Comparison of ENCODE assay signal across 1 cellular context in the genomic region with DNA sequence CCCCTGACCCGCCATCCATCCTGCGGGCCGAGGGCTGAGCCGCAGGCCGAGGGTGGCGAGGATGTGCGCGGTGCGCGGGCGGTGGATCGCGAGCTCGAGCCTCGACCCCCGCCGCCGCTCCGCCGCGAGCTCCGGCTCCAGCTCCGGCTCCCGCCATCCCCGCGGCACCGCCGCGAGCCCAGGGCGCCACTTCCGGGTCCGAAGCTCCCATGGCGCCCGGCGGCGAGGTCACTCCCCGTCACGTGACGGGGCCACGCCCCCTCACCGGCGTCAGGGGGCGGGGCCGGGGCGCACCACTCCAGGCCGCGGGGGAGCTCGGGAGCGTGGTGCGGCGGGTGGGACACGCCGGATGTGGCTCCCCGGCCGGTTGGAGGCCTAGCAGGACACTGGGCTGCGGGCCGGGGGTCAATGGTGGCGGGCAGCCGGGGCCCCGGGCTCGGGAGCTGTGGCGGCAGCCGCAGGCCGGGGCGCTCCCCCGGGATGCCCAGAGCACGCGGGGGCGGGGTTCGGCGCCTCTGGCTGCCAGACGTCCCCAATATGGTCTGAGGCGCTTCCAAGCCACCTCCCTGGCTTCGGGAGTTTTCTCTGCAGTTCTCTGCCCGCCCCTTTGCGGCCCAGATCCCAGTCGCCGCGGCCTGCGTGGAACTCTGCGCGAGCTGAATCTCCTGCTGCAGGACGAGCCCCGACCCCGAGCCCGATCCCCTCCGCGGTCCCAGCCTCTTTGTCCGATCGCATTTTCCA.
A peak's percentile ranks its signal among the peaks of the same experiment; 100 is the strongest.
TF ChIP-seq lines count a peak whose summit lies in the region.

A gene with protein sequence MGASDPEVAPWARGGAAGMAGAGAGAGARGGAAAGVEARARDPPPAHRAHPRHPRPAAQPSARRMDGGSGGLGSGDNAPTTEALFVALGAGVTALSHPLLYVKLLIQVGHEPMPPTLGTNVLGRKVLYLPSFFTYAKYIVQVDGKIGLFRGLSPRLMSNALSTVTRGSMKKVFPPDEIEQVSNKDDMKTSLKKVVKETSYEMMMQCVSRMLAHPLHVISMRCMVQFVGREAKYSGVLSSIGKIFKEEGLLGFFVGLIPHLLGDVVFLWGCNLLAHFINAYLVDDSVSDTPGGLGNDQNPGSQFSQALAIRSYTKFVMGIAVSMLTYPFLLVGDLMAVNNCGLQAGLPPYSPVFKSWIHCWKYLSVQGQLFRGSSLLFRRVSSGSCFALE (minus strand): TSS at position 234 of the 741 bp plus-strand sequence. CDS start 23 bp downstream, at position 211.

TF ChIP-seq in HepG2, 621 proteins besides CTCF, POLR2A, EP300 and RAD21 (continued from another document and continues in another):
- no peak for TF ChIP-seq ZNF710 (CRISPR knock-in tag; IDR thresholded peaks at IDR 0.05; ENCODE audit: borderline replicate concordance)
- peak; percentile 90 for TF ChIP-seq GABPB1 (CRISPR knock-in tag; IDR thresholded peaks at IDR 0.05)
- TF ChIP-seq HBP1 (CRISPR knock-in tag; IDR thresholded peaks at IDR 0.05; ENCODE audit: low read depth) = no peak
- TF ChIP-seq, protein P1, sequence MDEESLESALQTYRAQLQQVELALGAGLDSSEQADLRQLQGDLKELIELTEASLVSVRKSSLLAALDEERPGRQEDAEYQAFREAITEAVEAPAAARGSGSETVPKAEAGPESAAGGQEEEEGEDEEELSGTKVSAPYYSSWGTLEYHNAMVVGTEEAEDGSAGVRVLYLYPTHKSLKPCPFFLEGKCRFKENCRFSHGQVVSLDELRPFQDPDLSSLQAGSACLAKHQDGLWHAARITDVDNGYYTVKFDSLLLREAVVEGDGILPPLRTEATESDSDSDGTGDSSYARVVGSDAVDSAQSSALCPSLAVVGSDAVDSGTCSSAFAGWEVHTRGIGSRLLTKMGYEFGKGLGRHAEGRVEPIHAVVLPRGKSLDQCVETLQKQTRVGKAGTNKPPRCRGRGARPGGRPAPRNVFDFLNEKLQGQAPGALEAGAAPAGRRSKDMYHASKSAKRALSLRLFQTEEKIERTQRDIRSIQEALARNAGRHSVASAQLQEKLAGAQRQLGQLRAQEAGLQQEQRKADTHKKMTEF (CRISPR knock-in tag; IDR thresholded peaks at IDR 0.05) = peak; percentile 95
- TF ChIP-seq ARNT (IDR thresholded peaks at IDR 0.05) = no peak
- peak; percentile 75; the same call in 1 of the 2 replicates for TF ChIP-seq KLF12 (CRISPR knock-in tag; IDR thresholded peaks at IDR 0.05; ENCODE audit: borderline replicate concordance)
- TF ChIP-seq ZNF564 (CRISPR knock-in tag; IDR thresholded peaks at IDR 0.05) = peak; percentile 14; the same call in 1 of the 2 replicates
- TF ChIP-seq ZNF776 (CRISPR knock-in tag; IDR thresholded peaks at IDR 0.05) = peak; percentile 74; the same call in 1 of the 2 replicates
- TF ChIP-seq ZNF451 (CRISPR knock-in tag; IDR thresholded peaks at IDR 0.05) = peak; percentile 97; the same call in 1 of the 2 replicates
- no peak for TF ChIP-seq ZMYM3 (CRISPR knock-in tag; IDR thresholded peaks at IDR 0.05)
- peak; percentile 65; the same call in 1 of the 2 replicates for TF ChIP-seq ZSCAN20 (CRISPR knock-in tag; IDR thresholded peaks at IDR 0.05; ENCODE audit: borderline replicate concordance)
- no peak for TF ChIP-seq NPAS2 (CRISPR knock-in tag; IDR thresholded peaks at IDR 0.05; ENCODE audit: borderline replicate concordance)
- TF ChIP-seq ZMYM4 (CRISPR knock-in tag; IDR thresholded peaks at IDR 0.05) = peak; percentile 87
- TF ChIP-seq NFAT5 (CRISPR knock-in tag; IDR thresholded peaks at IDR 0.05) = 0 out of 2 replicates have a peak, but pooled peaks have one; percentile 52
- TF ChIP-seq DMAP1 (CRISPR knock-in tag; IDR thresholded peaks at IDR 0.05) = peak; percentile 42; the same call in 1 of the 2 replicates
- no peak; the same call in 1 of the 2 replicates for TF ChIP-seq RARG (CRISPR knock-in tag; IDR thresholded peaks at IDR 0.05; ENCODE audit: low read depth)
- TF ChIP-seq, protein P2, sequence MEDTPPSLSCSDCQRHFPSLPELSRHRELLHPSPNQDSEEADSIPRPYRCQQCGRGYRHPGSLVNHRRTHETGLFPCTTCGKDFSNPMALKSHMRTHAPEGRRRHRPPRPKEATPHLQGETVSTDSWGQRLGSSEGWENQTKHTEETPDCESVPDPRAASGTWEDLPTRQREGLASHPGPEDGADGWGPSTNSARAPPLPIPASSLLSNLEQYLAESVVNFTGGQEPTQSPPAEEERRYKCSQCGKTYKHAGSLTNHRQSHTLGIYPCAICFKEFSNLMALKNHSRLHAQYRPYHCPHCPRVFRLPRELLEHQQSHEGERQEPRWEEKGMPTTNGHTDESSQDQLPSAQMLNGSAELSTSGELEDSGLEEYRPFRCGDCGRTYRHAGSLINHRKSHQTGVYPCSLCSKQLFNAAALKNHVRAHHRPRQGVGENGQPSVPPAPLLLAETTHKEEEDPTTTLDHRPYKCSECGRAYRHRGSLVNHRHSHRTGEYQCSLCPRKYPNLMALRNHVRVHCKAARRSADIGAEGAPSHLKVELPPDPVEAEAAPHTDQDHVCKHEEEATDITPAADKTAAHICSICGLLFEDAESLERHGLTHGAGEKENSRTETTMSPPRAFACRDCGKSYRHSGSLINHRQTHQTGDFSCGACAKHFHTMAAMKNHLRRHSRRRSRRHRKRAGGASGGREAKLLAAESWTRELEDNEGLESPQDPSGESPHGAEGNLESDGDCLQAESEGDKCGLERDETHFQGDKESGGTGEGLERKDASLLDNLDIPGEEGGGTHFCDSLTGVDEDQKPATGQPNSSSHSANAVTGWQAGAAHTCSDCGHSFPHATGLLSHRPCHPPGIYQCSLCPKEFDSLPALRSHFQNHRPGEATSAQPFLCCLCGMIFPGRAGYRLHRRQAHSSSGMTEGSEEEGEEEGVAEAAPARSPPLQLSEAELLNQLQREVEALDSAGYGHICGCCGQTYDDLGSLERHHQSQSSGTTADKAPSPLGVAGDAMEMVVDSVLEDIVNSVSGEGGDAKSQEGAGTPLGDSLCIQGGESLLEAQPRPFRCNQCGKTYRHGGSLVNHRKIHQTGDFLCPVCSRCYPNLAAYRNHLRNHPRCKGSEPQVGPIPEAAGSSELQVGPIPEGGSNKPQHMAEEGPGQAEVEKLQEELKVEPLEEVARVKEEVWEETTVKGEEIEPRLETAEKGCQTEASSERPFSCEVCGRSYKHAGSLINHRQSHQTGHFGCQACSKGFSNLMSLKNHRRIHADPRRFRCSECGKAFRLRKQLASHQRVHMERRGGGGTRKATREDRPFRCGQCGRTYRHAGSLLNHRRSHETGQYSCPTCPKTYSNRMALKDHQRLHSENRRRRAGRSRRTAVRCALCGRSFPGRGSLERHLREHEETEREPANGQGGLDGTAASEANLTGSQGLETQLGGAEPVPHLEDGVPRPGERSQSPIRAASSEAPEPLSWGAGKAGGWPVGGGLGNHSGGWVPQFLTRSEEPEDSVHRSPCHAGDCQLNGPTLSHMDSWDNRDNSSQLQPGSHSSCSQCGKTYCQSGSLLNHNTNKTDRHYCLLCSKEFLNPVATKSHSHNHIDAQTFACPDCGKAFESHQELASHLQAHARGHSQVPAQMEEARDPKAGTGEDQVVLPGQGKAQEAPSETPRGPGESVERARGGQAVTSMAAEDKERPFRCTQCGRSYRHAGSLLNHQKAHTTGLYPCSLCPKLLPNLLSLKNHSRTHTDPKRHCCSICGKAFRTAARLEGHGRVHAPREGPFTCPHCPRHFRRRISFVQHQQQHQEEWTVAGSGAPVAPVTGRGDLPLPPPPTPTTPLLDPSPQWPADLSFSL (CRISPR knock-in tag; IDR thresholded peaks at IDR 0.05) = no peak
- TF ChIP-seq RFXAP (CRISPR knock-in tag; IDR thresholded peaks at IDR 0.05; ENCODE audit: borderline replicate concordance) = 0 out of 2 replicates have a peak, but pooled peaks have one; percentile 71
- peak; percentile 64; the same call in 1 of the 2 replicates for TF ChIP-seq ZNF101 (CRISPR knock-in tag; IDR thresholded peaks at IDR 0.05; ENCODE audit: borderline replicate concordance, low read depth)
- peak; percentile 56 for TF ChIP-seq ZNF614 (CRISPR knock-in tag; IDR thresholded peaks at IDR 0.05; ENCODE audit: borderline replicate concordance)
- TF ChIP-seq PPARG (CRISPR knock-in tag; conservative IDR thresholded peaks at IDR 0.05) = peak; percentile 79; the same call in 1 of the 2 replicates
- peak; percentile 71; the same call in 1 of the 2 replicates for TF ChIP-seq MYNN (CRISPR knock-in tag; IDR thresholded peaks at IDR 0.05; ENCODE audit: low read depth)
- TF ChIP-seq NCOR1 (IDR thresholded peaks at IDR 0.05; ENCODE audit: borderline replicate concordance, low read length) = peak; percentile 21; the same call in 1 of the 2 replicates
- TF ChIP-seq TEAD3 (CRISPR knock-in tag; optimal IDR thresholded peaks at IDR 0.05; ENCODE audit: borderline replicate concordance) = no peak
- no peak for TF ChIP-seq ZNF773 (CRISPR knock-in tag; IDR thresholded peaks at IDR 0.05; ENCODE audit: borderline replicate concordance)
- TF ChIP-seq GMEB2 (CRISPR knock-in tag; IDR thresholded peaks at IDR 0.05; ENCODE audit: low read depth) = peak; percentile 55
- TF ChIP-seq PAWR (CRISPR knock-in tag; IDR thresholded peaks at IDR 0.05; ENCODE audit: borderline replicate concordance) = no peak
- TF ChIP-seq KAT8 (CRISPR knock-in tag; IDR thresholded peaks at IDR 0.05) = peak; percentile 90
